ENCODE assay signal across 1 cellular context in the genomic region with DNA sequence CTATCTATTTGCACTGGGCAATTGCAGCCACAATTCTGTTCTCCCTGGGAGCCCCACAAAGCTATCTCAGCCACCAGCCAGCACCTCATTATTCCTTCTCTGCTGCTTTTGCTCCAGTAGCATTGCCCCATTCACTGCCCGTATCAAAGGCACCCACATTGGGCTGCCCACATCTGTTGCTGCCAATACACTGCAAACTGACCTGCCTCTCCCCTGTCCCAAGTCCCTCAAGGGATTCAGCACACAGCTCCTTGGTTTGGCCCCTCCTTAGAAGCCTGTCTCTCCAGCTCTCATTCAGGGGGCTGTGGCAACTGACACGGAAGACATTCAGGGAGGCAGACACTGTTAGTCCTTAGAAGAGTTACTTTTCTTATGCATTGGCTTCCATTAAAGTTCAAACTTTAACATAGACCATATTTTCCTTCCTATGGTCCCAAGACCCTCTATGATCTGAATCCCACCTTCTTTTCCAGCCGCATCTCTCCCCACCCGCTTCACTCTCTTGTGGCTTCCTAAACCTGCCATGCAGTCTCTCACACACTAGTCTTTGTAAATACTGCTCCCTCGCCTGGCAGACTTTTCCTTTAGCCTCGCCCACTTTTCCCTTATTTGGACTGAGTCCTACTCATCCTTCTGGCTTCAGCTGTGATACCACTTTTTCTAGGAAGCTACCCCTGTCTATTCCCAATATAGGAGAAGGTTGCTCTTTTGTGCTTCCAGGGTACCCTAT.
TF ChIP-seq lines count a peak whose summit lies in the region.

No MANE protein-coding gene starts in this region.

TF ChIP-seq in HepG2, 621 proteins besides CTCF, POLR2A, EP300 and RAD21:
- TF ChIP-seq ZNF737 (CRISPR knock-in tag; IDR thresholded peaks at IDR 0.05; ENCODE audit: borderline replicate concordance) (no peak), CEBPZ (IDR thresholded peaks at IDR 0.05; ENCODE audit: low read length) (no peak), NPAS2 (CRISPR knock-in tag; IDR thresholded peaks at IDR 0.05; ENCODE audit: borderline replicate concordance) (no peak), SRF (IDR thresholded peaks at IDR 0.05; ENCODE audit: low read depth, low read length) (peak; percentile 95), FOXA3 (CRISPR knock-in tag; IDR thresholded peaks at IDR 0.05) (0 out of 2 replicates have a peak, but pooled peaks have one; percentile 15), TAF15 (IDR thresholded peaks at IDR 0.05; ENCODE audit: low read depth, low read length, poor library complexity, severe bottlenecking) (no peak), USF2 (IDR thresholded peaks at IDR 0.05; ENCODE audit: low read depth, low read length) (no peak), USF2 (CRISPR knock-in tag; IDR thresholded peaks at IDR 0.05; ENCODE audit: borderline replicate concordance) (peak; percentile 59; the same call in 1 of the 2 replicates)
TF ChIP-seq in HepG2: peak in this region for 3.
